17 cellular contexts compared by ENCODE assay signal in the genomic region with DNA sequence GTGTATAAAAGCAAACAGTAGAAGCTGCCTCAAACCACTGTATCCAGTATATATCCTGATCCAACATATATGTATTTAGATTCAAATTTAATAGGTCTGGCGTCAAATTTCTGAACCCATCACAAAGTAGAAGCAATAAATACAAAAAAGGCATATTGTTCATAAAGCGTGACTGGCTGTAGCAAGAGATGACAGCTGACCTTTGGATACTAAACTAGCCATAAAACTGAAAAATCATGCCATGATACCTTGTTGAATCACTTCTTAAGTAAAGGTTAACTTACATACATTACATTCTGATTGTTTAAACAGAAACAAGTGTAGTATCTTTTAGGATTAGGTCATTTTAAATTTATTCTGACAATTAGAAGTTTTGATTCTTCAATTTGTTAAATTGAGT.
DNase-seq lines count a peak whose midpoint lies in the region; ATAC-seq, FAIRE-seq and TF ChIP-seq lines count a peak whose summit lies in the region.
"Had no signal": no experiment of that assay in that cellular context is flagged by ENCODE, and none has a peak within 500 bp of the region (broad histone marks: within the 10 kb centered on the region; RNA-seq: fewer than 3 reads in every experiment).

No MANE protein-coding gene starts in this region.

- H3K4me1 ChIP-seq in small intestine (ENCODE audit: control insufficient read depth in 2 of 2, insufficient read depth in 1 of 2, low read depth in 1 of 2, low read length in 1 of 2) (peaks cover 3% of the 10 kb centered on the region in 2 donors), spleen (no peaks in the 10 kb centered on the region)
- H3K4me1 ChIP-seq: BE2C had no signal

- intact Hi-C loops in spleen (cut with DNase I; ENCODE audit: low total_unique reads), result no loop called here

- TF ChIP-seq CTCF in spleen (IDR thresholded peaks at IDR 0.05 in 8 of 11, conservative IDR thresholded peaks at IDR 0.05 in 3 of 11), result no peak

- TF ChIP-seq POLR2A in spleen (IDR thresholded peaks at IDR 0.05), result no peak

- no peak overlapping the region for H3K27ac ChIP-seq in small intestine (ENCODE audit: low read depth in 1 of 2, low read length in 1 of 2)
- no peak overlapping the region for H3K27ac ChIP-seq in caudate nucleus (ENCODE audit: low read depth, low read length)
- H3K27ac ChIP-seq in spleen, result no peak overlapping the region
- H3K27ac ChIP-seq: C4-2B, HL-60 had no signal

- H3K27me3 ChIP-seq in small intestine (ENCODE audit: control insufficient read depth in 2 of 2, insufficient read depth in 2 of 2, low read length in 2 of 2) (no peaks in the 10 kb centered on the region), spleen (replicated peaks in 1 of 7) (no peaks in the 10 kb centered on the region)
- H3K27me3 ChIP-seq: BE2C had no signal

- FAIRE-seq in colon (lab: Jason Lieb, UNC), result peak; percentile 86
- peak; percentile 61 for FAIRE-seq in small intestine (lab: Jason Lieb, UNC)
- FAIRE-seq: A204.1, GM19239, H1 had no signal

- 13 to 62% (median 54%) methylated on average over 2 of the region's 2 CpGs for WGBS in small intestine, 3 donors
- 58 to 95% (median 89%) methylated on average over 2 of the region's 2 CpGs for WGBS in spleen, 5 donors

- H3K36me3 ChIP-seq in small intestine (ENCODE audit: control insufficient read depth in 2 of 2, insufficient read depth in 2 of 2, low read length in 2 of 2) (no peaks in the 10 kb centered on the region), spleen (no peaks in the 10 kb centered on the region)
- H3K36me3 ChIP-seq: BE2C, HAP-1 had no signal

- no peak for ATAC-seq in HG03571 (IDR thresholded peaks at IDR 0.05; ENCODE audit: unreplicated experiment)

- DNase-seq in LoVo (ENCODE audit: low spot score) (peak; percentile 43), kidney tubule cell (ENCODE audit: low spot score) (peak; percentile 12), small intestine (peak; percentile 78), caudate nucleus (lab: John Stamatoyannopoulos, UW) (no peak), spleen (no peak)
- DNase-seq: BE2C; CD4-positive, alpha-beta memory T cell; DND-41; GDM1 had no signal

- H3K4me3 ChIP-seq in small intestine (ENCODE audit: low read depth in 1 of 2, low read length in 2 of 2) (no peak overlapping the region), spleen (no peak overlapping the region)
- H3K4me3 ChIP-seq: HAP-1 had no signal

- no peaks in the 10 kb centered on the region for H3K9me3 ChIP-seq in small intestine (ENCODE audit: control insufficient read depth, low read depth)
- peaks cover 0 to 3% (median 0%) of the 10 kb centered on the region in 8 donors for H3K9me3 ChIP-seq in spleen
- H3K9me3 ChIP-seq: BE2C, HAP-1 had no signal

Comparison
In these comparisons a context has a peak if more than half of its experiments do, and no peak if none do; other contexts are left out.
1. DNase-seq: peak in LoVo (single experiment), kidney tubule cell (single experiment) and small intestine (single experiment); none in caudate nucleus (0 of 61) and spleen (single experiment).